ENCODE assay signal across 10 cellular contexts in the genomic region with DNA sequence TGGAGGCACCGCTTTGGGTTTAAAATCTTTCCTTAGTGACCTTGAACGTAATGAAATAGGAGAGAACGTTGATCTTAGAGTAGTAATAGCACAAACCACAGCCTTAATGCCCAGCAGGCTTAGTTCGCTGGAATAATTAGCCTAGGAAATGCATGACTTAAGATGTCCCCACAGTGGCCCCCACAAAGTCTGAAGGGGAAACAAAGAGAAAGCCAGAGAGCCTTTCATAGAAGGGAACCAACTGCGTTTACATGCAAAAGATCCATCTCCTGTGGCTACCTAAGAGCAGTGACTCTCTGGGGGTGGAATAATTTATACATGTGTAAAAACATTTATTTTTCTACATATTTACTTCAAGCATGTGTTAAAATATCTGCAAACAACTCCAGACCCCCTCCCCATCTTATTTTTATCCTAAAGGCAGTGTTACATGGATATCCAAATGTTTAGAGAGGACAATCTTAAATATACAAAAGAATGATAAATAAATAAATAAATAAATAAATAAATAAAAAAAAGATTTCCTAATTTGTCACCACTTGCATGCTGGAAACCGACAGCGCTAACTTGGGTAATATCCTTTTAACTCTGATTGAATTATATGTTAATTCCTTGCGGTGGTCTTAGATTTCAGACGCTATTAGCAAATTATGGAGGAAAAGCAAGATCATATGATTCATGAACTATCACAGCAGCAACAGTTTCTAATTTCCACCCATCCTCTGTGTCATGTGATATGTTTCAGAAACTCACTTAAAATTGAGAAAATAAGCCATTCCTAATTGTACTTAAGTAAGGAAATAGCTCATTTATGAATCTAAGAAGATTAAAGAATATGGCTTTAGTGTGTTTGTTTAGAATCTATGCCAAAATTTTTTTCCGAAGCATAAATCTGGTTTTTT. TPM values are rescaled to one million over a fixed set of nuclear protein-coding genes. Genes with fewer than 3 reads are reported as not detected.
DNase-seq lines count a peak whose midpoint lies in the region; ATAC-seq, FAIRE-seq and TF ChIP-seq lines count a peak whose summit lies in the region.
"Had no signal": no experiment of that assay in that cellular context is flagged by ENCODE, and none has a peak within 500 bp of the region (broad histone marks: within the 10 kb centered on the region; RNA-seq: fewer than 3 reads in every experiment).

No MANE protein-coding gene starts in this region.

- peak overlapping the region; percentile 80 for H3K27ac ChIP-seq in SJSA1
- no peak overlapping the region for H3K27ac ChIP-seq in iPS-20b (ENCODE audit: low read length)
- peak overlapping the region; percentile 59 for H3K27ac ChIP-seq in skeletal muscle tissue (ENCODE audit: low read depth, low read length)

- ATAC-seq in activated CD8-positive, alpha-beta T cell treated with anti-CD3 and anti-CD28 coated beads for 36 hours: no peak

- peaks cover 1% of the 10 kb centered on the region for H3K36me3 Mint-ChIP-seq in activated CD8-positive, alpha-beta T cell treated with anti-CD3 and anti-CD28 coated beads for 36 hours (ENCODE audit: low read depth)

- TF ChIP-seq CTCF in activated CD8-positive, alpha-beta T cell treated with anti-CD3 and anti-CD28 coated beads for 36 hours (IDR thresholded peaks at IDR 0.05): no peak

- no peaks in the 10 kb centered on the region for H3K36me3 ChIP-seq in SJSA1
- H3K36me3 ChIP-seq in iPS-20b (ENCODE audit: insufficient read depth, low read depth, low read length): no peaks in the 10 kb centered on the region
- no peaks in the 10 kb centered on the region for H3K36me3 ChIP-seq in skeletal muscle tissue (ENCODE audit: control insufficient read depth in 3 of 3, insufficient read depth in 3 of 3, low read length in 3 of 3)

- H3K27ac Mint-ChIP-seq in activated CD8-positive, alpha-beta T cell treated with anti-CD3 and anti-CD28 coated beads for 36 hours: no peak overlapping the region
- H3K27ac Mint-ChIP-seq: activated T-cell treated with anti-CD3 and anti-CD28 coated beads, Interleukin-2, amount 50 U/mL, for 24 hours had no signal

- CTCF ChIA-PET in activated CD8-positive, alpha-beta T cell treated with anti-CD3 and anti-CD28 coated beads for 36 hours (lab: Charles Lee): interaction anchor here (0.7 to 1.0 kb wide), 2 partner anchors 175 to 239 kb away, joined by 4 read pairs; no protein-coding TSS in a partner anchor

- H3K27me3 ChIP-seq in SJSA1 (replicated peaks): no peaks in the 10 kb centered on the region
- peaks cover 62% of the 10 kb centered on the region for H3K27me3 ChIP-seq in iPS-20b (ENCODE audit: insufficient read depth, low read length)
- peaks cover 3 to 20% (median 8%) of the 10 kb centered on the region in 3 donors for H3K27me3 ChIP-seq in skeletal muscle tissue (ENCODE audit: control insufficient read depth in 3 of 3, insufficient read depth in 3 of 3, low read length in 3 of 3)

- DNase-seq in GM19239 (ENCODE audit: insufficient read length, low spot score): no peak
- DNase-seq in SJSA1 (ENCODE audit: low read depth in 1 of 2, low spot score in 2 of 2): no peak
- no peak for DNase-seq in head of caudate nucleus
- no peak for DNase-seq in activated CD4-positive, alpha-beta T cell treated with anti-CD3 and anti-CD28 coated beads for 48 hours
- DNase-seq in activated CD8-positive, alpha-beta T cell treated with anti-CD3 and anti-CD28 coated beads for 36 hours: no peak
- DNase-seq in activated CD4-positive, alpha-beta T cell treated with anti-CD3 and anti-CD28 coated beads for 4 hours: no peak
- DNase-seq: activated T-cell treated with anti-CD3 and anti-CD28 coated beads, Interleukin-2, amount 50 U/mL, for 24 hours; NCI-H1694 treated with DMSO at 0.1 percent for 48 hours had no signal

- POLR2A ChIA-PET in activated CD8-positive, alpha-beta T cell treated with anti-CD3 and anti-CD28 coated beads for 36 hours (lab: Charles Lee): no interaction called here

- H3K4me3 ChIP-seq in SJSA1 (no peak overlapping the region), iPS-20b (ENCODE audit: low read length) (peak overlapping the region; percentile 63), skeletal muscle tissue (ENCODE audit: low read length in 3 of 3) (peak overlapping the region in 1 of 3 donors; percentile 25)

- peaks cover 4% of the 10 kb centered on the region for H3K9me3 Mint-ChIP-seq in activated CD8-positive, alpha-beta T cell treated with anti-CD3 and anti-CD28 coated beads for 36 hours

- intact Hi-C loops in head of caudate nucleus (cut with DNase I): no loop called here
- intact Hi-C loops in activated CD8-positive, alpha-beta T cell treated with anti-CD3 and anti-CD28 coated beads for 36 hours (cut with micrococcal nuclease): no loop called here

- peaks cover 66% of the 10 kb centered on the region for H3K27me3 Mint-ChIP-seq in activated CD8-positive, alpha-beta T cell treated with anti-CD3 and anti-CD28 coated beads for 36 hours

- H3K4me1 ChIP-seq in SJSA1 (replicated peaks): peaks cover 47% of the 10 kb centered on the region
- peaks cover 46% of the 10 kb centered on the region for H3K4me1 ChIP-seq in iPS-20b (ENCODE audit: insufficient read depth, low read length)
- H3K4me1 ChIP-seq in skeletal muscle tissue (ENCODE audit: control insufficient read depth in 3 of 3, insufficient read depth in 3 of 3, low read length in 3 of 3): peaks cover 8 to 19% (median 14%) of the 10 kb centered on the region in 3 donors

- no peak overlapping the region for H3K4me3 Mint-ChIP-seq in activated CD8-positive, alpha-beta T cell treated with anti-CD3 and anti-CD28 coated beads for 36 hours
- H3K4me3 Mint-ChIP-seq: activated T-cell treated with anti-CD3 and anti-CD28 coated beads, Interleukin-2, amount 50 U/mL, for 24 hours had no signal

- peak; percentile 49 for FAIRE-seq in GM19239 (lab: Jason Lieb, UNC)

- peaks cover 14% of the 10 kb centered on the region for H3K4me1 Mint-ChIP-seq in activated CD8-positive, alpha-beta T cell treated with anti-CD3 and anti-CD28 coated beads for 36 hours (ENCODE audit: low read depth)

- H3K9me3 ChIP-seq in SJSA1 (replicated peaks) (no peaks in the 10 kb centered on the region), iPS-20b (ENCODE audit: insufficient read depth, low read depth, low read length) (no peaks in the 10 kb centered on the region), skeletal muscle tissue (ENCODE audit: control insufficient read depth in 3 of 3, low read length in 3 of 3) (no peaks in the 10 kb centered on the region)

- H3K9ac ChIP-seq in iPS-20b (ENCODE audit: low read depth, low read length) (peak overlapping the region; percentile 29; the same call in 1 of the 2 replicates), skeletal muscle tissue (ENCODE audit: low read depth in 1 of 3, low read length in 3 of 3) (no peak overlapping the region)

RNA-seq across cellular contexts. Expression of gene CYP1B1, which starts 23.4 kb away (rescaled TPM):
- total RNA-seq in SJSA1 (2014; rRNA removed; shearing (Covaris generic)): 5.6 and 9.8 TPM in 2 replicates
- 4.7 TPM for total RNA-seq in skeletal muscle tissue
- 1 to 10 TPM; 2.2 to 3.6 TPM for total RNA-seq in activated CD8-positive, alpha-beta T cell treated with anti-CD3 and anti-CD28 coated beads for 36 hours
